In genomic region chr9:89317282-89317681, GRCh38 we compare ENCODE assay signal across 8 cellular contexts. TPM values are rescaled to one million over a fixed set of nuclear protein-coding genes. Genes with fewer than 3 reads are reported as not detected.
DNase-seq lines count a peak whose midpoint lies in the region; ATAC-seq and TF ChIP-seq lines count a peak whose summit lies in the region.

No MANE protein-coding gene starts in this region.

- H3K27ac Mint-ChIP-seq in GM23338 = peak overlapping the region; percentile 99

- POLR2A ChIA-PET in A673 (lab: Charles Lee; ENCODE audit: low non-redundant PET) = interaction anchor here (0.6 kb wide), 1 partner anchor 244 kb away, joined by 3 read pairs; no protein-coding TSS in a partner anchor

- H3K9me3 Mint-ChIP-seq in GM23338 = no peaks in the 10 kb centered on the region

- peaks cover 34% of the 10 kb centered on the region for H3K4me1 Mint-ChIP-seq in GM23338

- no peak overlapping the region for H2AFZ ChIP-seq in GM23338

- no peak for ATAC-seq in GM23338
- no peak for ATAC-seq in HG02759 (IDR thresholded peaks at IDR 0.05; ENCODE audit: unreplicated experiment)

- peaks cover 78% of the 10 kb centered on the region for H3K79me2 ChIP-seq in GM23338 (replicated peaks; ENCODE audit: insufficient read depth)

- H3K9me2 ChIP-seq in GM23338 (ENCODE audit: insufficient read depth) = no peaks in the 10 kb centered on the region

- H3K4me2 ChIP-seq in GM23338 = peak overlapping the region; percentile 59

- H3K9me3 ChIP-seq in A673 (ENCODE audit: low read depth, low read length, poor library complexity, severe bottlenecking) (no peaks in the 10 kb centered on the region), liver (ENCODE audit: control insufficient read depth in 4 of 4, low read length in 3 of 4) (no peaks in the 10 kb centered on the region)

- no peaks in the 10 kb centered on the region for H3K27me3 ChIP-seq in A673 (replicated peaks; ENCODE audit: insufficient read depth, low read depth, low read length, poor library complexity)
- H3K27me3 ChIP-seq in GM23338 (ENCODE audit: insufficient read depth) = no peaks in the 10 kb centered on the region
- H3K27me3 ChIP-seq in liver (ENCODE audit: control insufficient read depth in 4 of 4, insufficient read depth in 4 of 4, low read length in 3 of 4) = no peaks in the 10 kb centered on the region

- H3K27ac ChIP-seq in A673 (ENCODE audit: low read depth, low read length, poor library complexity, severe bottlenecking) (peak overlapping the region; percentile 99), GM23338 (ENCODE audit: low read depth) (peak overlapping the region; percentile 93), VCaP (peak overlapping the region; percentile 95), liver (ENCODE audit: low read depth in 1 of 2, low read length in 2 of 2) (peak overlapping the region; percentile 97 to 100)

- peaks cover 29% of the 10 kb centered on the region for H4K20me1 ChIP-seq in GM23338 (replicated peaks; ENCODE audit: insufficient read depth)

- peaks cover 59% of the 10 kb centered on the region for H3K36me3 ChIP-seq in A673 (ENCODE audit: insufficient read depth, low read length, poor library complexity, severe bottlenecking)
- H3K36me3 ChIP-seq in GM23338 (ENCODE audit: insufficient read depth) = peaks cover 33% of the 10 kb centered on the region
- H3K36me3 ChIP-seq in liver (ENCODE audit: control insufficient read depth in 4 of 4, insufficient read depth in 3 of 4, low read depth in 1 of 4, low read length in 3 of 4) = no peaks in the 10 kb centered on the region

- DNase-seq in A673 (ENCODE audit: low spot score) (no peak), GM23338 (ENCODE audit: low spot score) (peak; percentile 7), NCI-H2196 (lab: John Stamatoyannopoulos, UW; ENCODE audit: unreplicated experiment) (no peak), H4 (ENCODE audit: low spot score) (no peak), germinal center (ENCODE audit: low spot score) (no peak)

- H3K27me3 Mint-ChIP-seq in GM23338 (ENCODE audit: insufficient read depth, low read depth, poor library complexity) = peaks cover 7% of the 10 kb centered on the region

- H3K4me3 Mint-ChIP-seq in GM23338 = peak overlapping the region; percentile 85

- H3K4me1 ChIP-seq in A673 (ENCODE audit: insufficient read depth, low read length, poor library complexity, severe bottlenecking) (peaks cover 31% of the 10 kb centered on the region), GM23338 (ENCODE audit: insufficient read depth) (peaks cover 23% of the 10 kb centered on the region; the same call in 1 of the 2 replicates), liver (ENCODE audit: control insufficient read depth in 4 of 4, insufficient read depth in 4 of 4, low read length in 3 of 4) (peaks cover 6 to 23% (median 17%) of the 10 kb centered on the region in 4 donors)

- WGBS in liver = 91% methylated on average over 4 of the region's 4 CpGs

- no TSS peak for BruUV-seq in A673 (replicated peaks; lab: Mats Ljungman, UMichigan)

- no peak for TF ChIP-seq RAD21 in liver (IDR thresholded peaks at IDR 0.05)

- H3K9ac ChIP-seq in liver (ENCODE audit: low read depth in 1 of 2, low read length in 2 of 2) = peak overlapping the region in 1 of 2 donors; percentile 87

- H3K4me3 ChIP-seq in A673 (ENCODE audit: low read depth, low read length, poor library complexity, severe bottlenecking) = no peak overlapping the region
- peak overlapping the region; percentile 51; the same call in 1 of the 2 replicates for H3K4me3 ChIP-seq in GM23338
- H3K4me3 ChIP-seq in liver (ENCODE audit: low read depth in 1 of 3, low read length in 3 of 3) = peak overlapping the region in 1 of 3 donors; percentile 5

- TF ChIP-seq CTCF in A673 (conservative IDR thresholded peaks at IDR 0.05; ENCODE audit: low read depth, low read length) (no peak), GM23338 (conservative IDR thresholded peaks at IDR 0.05; ENCODE audit: low read depth in 2 of 2) (no peak), VCaP (conservative IDR thresholded peaks at IDR 0.05) (no peak), liver (IDR thresholded peaks at IDR 0.05; ENCODE audit: low read depth, low read length, missing input control) (no peak)

- peaks cover 81% of the 10 kb centered on the region for H3K36me3 Mint-ChIP-seq in GM23338 (ENCODE audit: low read depth)

- CTCF ChIA-PET in A673 (lab: Charles Lee) = no interaction called here

- intact Hi-C loops in A673 (cut with micrococcal nuclease; ENCODE audit: unreplicated experiment) = no loop called here

- peaks cover 27% of the 10 kb centered on the region for H3F3A ChIP-seq in GM23338 (replicated peaks; ENCODE audit: low read depth)

TF ChIP-seq in GM23338, 12 proteins besides CTCF, POLR2A, EP300 and RAD21 (continues in another document):
- TF ChIP-seq EZH2 (IDR thresholded peaks at IDR 0.05; ENCODE audit: low read depth, unreplicated experiment) = no peak

TF ChIP-seq in liver, 16 proteins besides CTCF, POLR2A, EP300 and RAD21:
- TF ChIP-seq GABPA (IDR thresholded peaks at IDR 0.05 in 1 of 2, conservative IDR thresholded peaks at IDR 0.05 in 1 of 2) (no peak), YY1 (IDR thresholded peaks at IDR 0.05) (no peak), HNF4A (conservative IDR thresholded peaks at IDR 0.05) (no peak), FOXA2 (IDR thresholded peaks at IDR 0.05) (no peak), FOXA1 (IDR thresholded peaks at IDR 0.05) (no peak), JUND (IDR thresholded peaks at IDR 0.05) (no peak), MAX (IDR thresholded peaks at IDR 0.05) (no peak)

RNA-seq across cellular contexts. Expression of gene SECISBP2, which starts 1.0 kb away (rescaled TPM):
- total RNA-seq in A673 (2021) = 44.4 and 54.1 TPM in 2 replicates
- total RNA-seq in GM23338 (2014; rRNA removed; shearing (Covaris generic)) = 86.8 and 88.1 TPM in 2 replicates
- 71.3 and 77.7 TPM in 2 replicates for polyA plus RNA-seq in GM23338 (2016; fragmentation: Nextera tagmentation; extraction: Ambion mirVana)
- 10 to 100 TPM; 26.0 to 37.7 TPM for total RNA-seq in liver
- 10 to 100 TPM; 14.2 to 22.7 TPM for polyA plus RNA-seq in liver
- total RNA-seq in H4 (2014; rRNA removed; shearing (Covaris generic)) = 14.1 and 18.7 TPM in 2 replicates

RNA-seq across cellular contexts. Expression of gene CKS2, which starts 6.3 kb away (rescaled TPM):
- total RNA-seq in A673 (2021) (301 and 344 TPM in 2 replicates), liver (10 to 100 TPM in 1 of 2 donors, 1 to 10 TPM in 1; 3.1 to 79.7 TPM)
- total RNA-seq in GM23338 (2014; rRNA removed; shearing (Covaris generic)) = 344 and 512 TPM in 2 replicates
- polyA plus RNA-seq in GM23338 (2016; fragmentation: Nextera tagmentation; extraction: Ambion mirVana) (1,783 and 1,909 TPM in 2 replicates), liver (10 to 100 TPM; 17.6 to 17.9 TPM)
- 581 and 614 TPM in 2 replicates for total RNA-seq in H4 (2014; rRNA removed; shearing (Covaris generic))
